ENCODE assay signal across 22 cellular contexts in genomic region chr2:175007510-175007909, GRCh38.
"Had no signal": no experiment of that assay in that cellular context is flagged by ENCODE, and none has a peak within 500 bp of the region (broad histone marks: within the 10 kb centered on the region; RNA-seq: fewer than 3 reads in every experiment).

No MANE protein-coding gene starts in this region.

- H3K9me3 Mint-ChIP-seq: mesothelial cell of epicardium, T-cell had no signal

- H3K4me2 ChIP-seq: smooth muscle cell had no signal

- H3K4me3 ChIP-seq: body of pancreas, coronary artery, right lobe of liver, smooth muscle cell, transverse colon had no signal

- DNase-seq: activated CD4-positive, alpha-beta T cell treated with anti-CD3 and anti-CD28 coated beads, Interleukin-2, amount 50 U/mL, for 1 hour; activated CD8-positive, alpha-beta memory T cell treated with anti-CD3 and anti-CD28 coated beads for 24 hours; activated gamma-delta T cell treated with Interleukin-2 at 50 U/mL for 16 hours; amniotic stem cell; body of pancreas; central memory CD4-positive, alpha-beta T cell; effector CD4-positive, alpha-beta T cell; foreskin keratinocyte; head of caudate nucleus; right lobe of liver; stimulated activated CD4-positive, alpha-beta T cell treated with anti-CD3 and anti-CD28 coated beads, Interleukin-4, amount 100 ng/mL, for 4 hours; stimulated activated CD8-positive, alpha-beta memory T cell treated with anti-CD3 and anti-CD28 coated beads, Interleukin-4, amount 100 ng/mL, for 48 hours; stimulated activated naive CD4-positive, alpha-beta T cell treated with Interleukin-2 at 50 U/mL for 16 hours; substantia nigra; T-cell; T-helper 9 cell; transverse colon had no signal

- H3K36me3 ChIP-seq: right lobe of liver, transverse colon had no signal

- H3K27ac ChIP-seq: body of pancreas, foreskin keratinocyte, right lobe of liver had no signal

- ATAC-seq: activated CD4-positive, CD25-positive, alpha-beta regulatory T cell treated with anti-CD3 and anti-CD28 coated beads, Interleukin-2, amount 50 U/mL, for 24 hours; body of pancreas; foreskin keratinocyte; right lobe of liver; T-cell had no signal

- H3K9me3 ChIP-seq: body of pancreas, right lobe of liver, transverse colon had no signal

- H3K27ac Mint-ChIP-seq: activated naive CD8-positive, alpha-beta T cell; mesothelial cell of epicardium; T-cell had no signal

- H3K4me3 Mint-ChIP-seq: activated naive CD8-positive, alpha-beta T cell; mesothelial cell of epicardium; T-cell had no signal

- H3K36me3 Mint-ChIP-seq: activated naive CD8-positive, alpha-beta T cell; mesothelial cell of epicardium; T-cell had no signal
